1 cellular context compared by ENCODE assay signal in genomic region chr17:30229971-30230370, GRCh38. TPM values are rescaled to one million over a fixed set of nuclear protein-coding genes. Genes with fewer than 3 reads are reported as not detected.
"Had no signal": no experiment of that assay in that cellular context is flagged by ENCODE, and none has a peak within 500 bp of the region (broad histone marks: within the 10 kb centered on the region; RNA-seq: fewer than 3 reads in every experiment).

No MANE protein-coding gene starts in this region.

RNA-seq across cellular contexts. Expression of gene SLC6A4, which starts 5.5 kb away (rescaled TPM):
- total RNA-seq: bronchial epithelial cell had no signal
